In the genomic region with DNA sequence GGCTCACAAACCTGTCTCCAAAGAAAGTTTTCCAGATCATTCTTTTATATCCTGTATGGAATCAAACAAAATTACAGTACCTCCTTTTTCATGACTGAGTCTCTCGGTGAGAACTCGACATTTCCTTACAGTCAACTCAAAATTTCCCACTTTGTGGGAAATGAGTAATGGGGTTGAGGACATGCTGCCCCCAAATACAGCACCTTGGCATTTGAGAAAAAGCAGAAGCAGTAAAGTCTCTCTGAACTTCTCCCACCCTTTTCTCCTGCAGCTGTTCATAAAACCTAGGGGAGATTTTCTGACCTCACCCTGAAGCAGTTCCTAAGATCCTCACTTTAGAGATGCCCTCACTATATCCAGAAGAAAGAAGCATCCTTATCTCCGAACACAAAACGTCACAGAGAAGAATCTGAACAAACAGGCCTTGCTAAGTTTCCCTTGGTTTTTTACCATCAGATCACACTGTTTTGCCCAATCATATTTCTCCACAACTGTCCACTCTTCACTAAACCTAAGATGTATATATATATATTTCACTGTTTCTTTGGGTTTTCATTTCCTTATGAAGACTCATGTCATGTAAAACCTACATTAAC, we compare ENCODE assay signal across 25 cellular contexts.
"Had no signal": no experiment of that assay in that cellular context is flagged by ENCODE, and none has a peak within 500 bp of the region (broad histone marks: within the 10 kb centered on the region; RNA-seq: fewer than 3 reads in every experiment).

No MANE protein-coding gene starts in this region.

- H3K36me3 ChIP-seq: colonic mucosa, gastrocnemius medialis, neutrophil, pancreas, right atrium auricular region, stomach, thyroid gland had no signal

- H3K4me1 Mint-ChIP-seq: memory B cell; stimulated activated effector memory CD8-positive, alpha-beta T cell treated with anti-CD3 and anti-CD28 coated beads, Interleukin-12 subunit alpha, Interleukin-12 subunit beta, amount 100 ng/mL, for 72 hours had no signal

- H3K4me1 ChIP-seq: colonic mucosa, stomach had no signal

- DNase-seq: colonic mucosa; effector CD8-positive, alpha-beta T cell; endodermal cell; foreskin fibroblast; gastrocnemius medialis; head of caudate nucleus; natural killer cell; pancreas; stimulated activated CD4-positive, alpha-beta T cell treated with anti-CD3 and anti-CD28 coated beads, Interleukin-12 subunit alpha, Interleukin-12 subunit beta, amount 100 ng/mL, for 4 hours; stimulated activated CD4-positive, alpha-beta T cell treated with anti-CD3 and anti-CD28 coated beads, Interleukin-1b, Interleukin-23, amount 100 ng/mL, for 48 hours; stimulated activated CD4-positive, alpha-beta T cell treated with anti-CD3 and anti-CD28 coated beads, Interleukin-4, amount 100 ng/mL, for 24 hours; stomach; thyroid gland had no signal

- H3K4me3 ChIP-seq: colonic mucosa, gastrocnemius medialis, lung, pancreas, right atrium auricular region, smooth muscle cell, stomach, thyroid gland had no signal

- H3K27me3 ChIP-seq: colonic mucosa, gastrocnemius medialis, neutrophil, pancreas, right atrium auricular region, stomach, thyroid gland had no signal

- H3K36me3 Mint-ChIP-seq: memory B cell; natural killer cell; stimulated activated effector memory CD8-positive, alpha-beta T cell treated with anti-CD3 and anti-CD28 coated beads, Interleukin-12 subunit alpha, Interleukin-12 subunit beta, amount 100 ng/mL, for 72 hours; type B pancreatic cell had no signal

- H3K9me3 Mint-ChIP-seq: dendritic cell treated with granulocyte-macrophage colony-stimulating factor and Interleukin-4, amounts not matched to agents 40 ng/mL and 50 ng/mL, for 4 days; endodermal cell; memory B cell; natural killer cell; stimulated activated effector memory CD8-positive, alpha-beta T cell treated with anti-CD3 and anti-CD28 coated beads, Interleukin-12 subunit alpha, Interleukin-12 subunit beta, amount 100 ng/mL, for 72 hours; type B pancreatic cell had no signal

- H3K27ac ChIP-seq: colonic mucosa, epithelial cell of prostate, gastrocnemius medialis, neutrophil, pancreas, right atrium auricular region, stomach, thyroid gland had no signal

- ATAC-seq: esophagus mucosa; gastrocnemius medialis; left lobe of liver; natural killer cell; pancreas; sciatic nerve; stimulated activated effector memory CD8-positive, alpha-beta T cell treated with anti-CD3 and anti-CD28 coated beads, Interleukin-12 subunit alpha, Interleukin-12 subunit beta, amount 100 ng/mL, for 72 hours had no signal

- H3K4me3 Mint-ChIP-seq: dendritic cell treated with granulocyte-macrophage colony-stimulating factor and Interleukin-4, amounts not matched to agents 40 ng/mL and 50 ng/mL, for 4 days; endodermal cell; memory B cell; natural killer cell; stimulated activated effector memory CD8-positive, alpha-beta T cell treated with anti-CD3 and anti-CD28 coated beads, Interleukin-12 subunit alpha, Interleukin-12 subunit beta, amount 100 ng/mL, for 72 hours; type B pancreatic cell had no signal

- H3K27ac Mint-ChIP-seq: dendritic cell treated with granulocyte-macrophage colony-stimulating factor and Interleukin-4, amounts not matched to agents 40 ng/mL and 50 ng/mL, for 4 days; endodermal cell; memory B cell; natural killer cell; stimulated activated effector memory CD8-positive, alpha-beta T cell treated with anti-CD3 and anti-CD28 coated beads, Interleukin-12 subunit alpha, Interleukin-12 subunit beta, amount 100 ng/mL, for 72 hours had no signal

- H3K9me3 ChIP-seq: colonic mucosa, gastrocnemius medialis, neutrophil, pancreas, right atrium auricular region, stomach, thyroid gland had no signal

- H3K4me2 ChIP-seq: smooth muscle cell had no signal

- H3K27me3 Mint-ChIP-seq: dendritic cell treated with granulocyte-macrophage colony-stimulating factor and Interleukin-4, amounts not matched to agents 40 ng/mL and 50 ng/mL, for 4 days; type B pancreatic cell had no signal
